ENCODE assay signal across 1 cellular context in the genomic region with DNA sequence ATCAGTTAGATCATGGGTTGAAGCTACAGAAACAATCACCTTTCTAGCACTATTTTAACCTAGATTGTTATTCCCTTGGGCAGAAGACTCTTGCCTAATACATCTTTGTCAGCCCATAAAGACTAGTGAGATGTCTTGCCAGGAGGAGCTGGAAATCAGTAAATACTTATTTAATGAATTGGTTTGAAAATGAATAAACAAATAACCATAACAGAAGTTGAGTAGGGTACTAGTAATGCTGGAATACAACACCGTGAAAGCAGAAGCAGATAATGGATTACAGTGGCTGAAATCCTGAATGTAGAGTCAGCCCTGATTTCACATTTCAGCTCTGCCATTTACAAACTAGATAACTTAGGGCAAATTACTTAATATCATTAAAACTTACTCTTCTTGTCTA.
TF ChIP-seq lines count a peak whose summit lies in the region.

No MANE protein-coding gene starts in this region.

TF ChIP-seq in IMR-90, 13 proteins besides CTCF, POLR2A, EP300 and RAD21 (continued from another document):
- TF ChIP-seq CEBPB (IDR thresholded peaks at IDR 0.05; ENCODE audit: low read depth, low read length): no peak
- no peak for TF ChIP-seq FOS (IDR thresholded peaks at IDR 0.05; ENCODE audit: low read depth, low read length)
- TF ChIP-seq MAZ (IDR thresholded peaks at IDR 0.05; ENCODE audit: borderline replicate concordance, low read depth, low read length): no peak
